Comparison of ENCODE assay signal across 20 cellular contexts in the genomic region with DNA sequence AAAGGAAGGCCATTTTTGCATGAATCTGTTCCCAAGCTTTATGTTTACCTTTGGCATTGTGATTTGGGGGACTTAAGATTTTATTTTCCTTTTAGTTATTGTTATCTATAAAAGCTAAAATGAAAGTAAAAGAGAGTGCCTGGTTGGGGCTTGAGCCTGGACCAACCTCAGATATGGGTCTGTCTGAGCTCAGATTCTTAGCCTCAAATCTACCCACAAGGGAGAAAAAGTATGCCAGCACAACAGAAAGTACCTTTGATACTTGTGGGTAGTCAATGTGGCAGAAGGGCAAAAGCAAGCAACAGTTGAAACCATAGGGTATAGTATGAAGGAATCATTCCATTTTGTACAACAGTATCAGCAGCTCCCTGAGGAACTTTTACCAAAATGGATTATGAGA. TPM values are rescaled to one million over a fixed set of nuclear protein-coding genes. Genes with fewer than 3 reads are reported as not detected.
DNase-seq lines count a peak whose midpoint lies in the region; ATAC-seq and TF ChIP-seq lines count a peak whose summit lies in the region.
"Had no signal": no experiment of that assay in that cellular context is flagged by ENCODE, and none has a peak within 500 bp of the region (broad histone marks: within the 10 kb centered on the region; RNA-seq: fewer than 3 reads in every experiment).

No MANE protein-coding gene starts in this region.

- intact Hi-C loops in ascending aorta (cut with DNase I): no loop called here

- H3K4me1 ChIP-seq in DND-41 (ENCODE audit: insufficient read depth, low read length) (0 out of 2 replicates have a peak, but pooled peaks cover 6% of the 10 kb centered on the region), GM23338 (ENCODE audit: insufficient read depth) (peaks cover 57% of the 10 kb centered on the region), ascending aorta (no peaks in the 10 kb centered on the region)
- H3K4me1 ChIP-seq: A549; BLaER1 treated with 17β-estradiol and CSF1 and Interleukin-3, amounts not matched to agents 10 nM and 100 nM had no signal

- H3F3A ChIP-seq in GM23338 (replicated peaks; ENCODE audit: low read depth): no peaks in the 10 kb centered on the region

- H3K27ac Mint-ChIP-seq in GM23338: 0 out of 2 replicates have a peak overlapping the region, but pooled peaks have one; percentile 79
- H3K27ac Mint-ChIP-seq in effector memory CD8-positive, alpha-beta T cell: peak overlapping the region; percentile 35 to 63
- no peak overlapping the region for H3K27ac Mint-ChIP-seq in T-helper 2 cell treated with Interferon-gamma antibody and Interleukin-4, amounts not matched to agents 5 μg/mL and 100 μg/mL, for 36 hours
- H3K27ac Mint-ChIP-seq: CD4-positive, alpha-beta T cell; IgD-negative memory B cell had no signal

- H3K27me3 ChIP-seq in DND-41 (ENCODE audit: insufficient read depth, low read length, poor library complexity) (no peaks in the 10 kb centered on the region), GM23338 (ENCODE audit: insufficient read depth) (no peaks in the 10 kb centered on the region), ascending aorta (no peaks in the 10 kb centered on the region)
- H3K27me3 ChIP-seq: BLaER1 treated with 17β-estradiol and CSF1 and Interleukin-3, amounts not matched to agents 10 nM and 100 nM had no signal

- no peak overlapping the region; the same call in 2 of the 3 replicates for H3K4me3 Mint-ChIP-seq in GM23338
- H3K4me3 Mint-ChIP-seq in effector memory CD8-positive, alpha-beta T cell: no peak overlapping the region
- H3K4me3 Mint-ChIP-seq in T-helper 2 cell treated with Interferon-gamma antibody and Interleukin-4, amounts not matched to agents 5 μg/mL and 100 μg/mL, for 36 hours: no peak overlapping the region
- H3K4me3 Mint-ChIP-seq: CD4-positive, alpha-beta T cell had no signal

- H3K36me3 ChIP-seq in DND-41 (ENCODE audit: insufficient read depth, low read length) (peaks cover 6% of the 10 kb centered on the region; the same call in 1 of the 2 replicates), GM23338 (ENCODE audit: insufficient read depth) (no peaks in the 10 kb centered on the region), KOPT-K1 (ENCODE audit: insufficient read depth, low read length) (no peaks in the 10 kb centered on the region), ascending aorta (no peaks in the 10 kb centered on the region)
- H3K36me3 ChIP-seq: BLaER1 treated with 17β-estradiol and CSF1 and Interleukin-3, amounts not matched to agents 10 nM and 100 nM had no signal

- ATAC-seq in DND-41 (ENCODE audit: insufficient read depth, low read depth) (peak; percentile 69), GM23338 (no peak), GM18867 (IDR thresholded peaks at IDR 0.05; ENCODE audit: unreplicated experiment) (no peak)
- ATAC-seq in effector memory CD8-positive, alpha-beta T cell (replicated peaks): no peak
- ATAC-seq: A549, PC-3 had no signal

- H3K4me3 ChIP-seq in DND-41 (ENCODE audit: low read depth in 1 of 2, low read length in 2 of 2) (no peak overlapping the region), GM23338 (no peak overlapping the region), ascending aorta (no peak overlapping the region)
- H3K4me3 ChIP-seq: A549; BLaER1 treated with 17β-estradiol and CSF1 and Interleukin-3, amounts not matched to agents 10 nM and 100 nM had no signal

- no peak for TF ChIP-seq CTCF in DND-41 (IDR thresholded peaks at IDR 0.05; ENCODE audit: borderline replicate concordance, extremely low read depth, low read length, poor library complexity, severe bottlenecking)
- TF ChIP-seq CTCF in GM23338 (conservative IDR thresholded peaks at IDR 0.05; ENCODE audit: low read depth in 2 of 2): no peak
- no peak for TF ChIP-seq CTCF in ascending aorta (IDR thresholded peaks at IDR 0.05)

- peaks cover 42% of the 10 kb centered on the region for H3K4me1 Mint-ChIP-seq in GM23338
- H3K4me1 Mint-ChIP-seq in effector memory CD8-positive, alpha-beta T cell (ENCODE audit: low read depth in 2 of 2): peaks cover 1 to 3% of the 10 kb centered on the region in 2 donors
- H3K4me1 Mint-ChIP-seq in T-helper 2 cell treated with Interferon-gamma antibody and Interleukin-4, amounts not matched to agents 5 μg/mL and 100 μg/mL, for 36 hours (ENCODE audit: low read depth): peaks cover 2% of the 10 kb centered on the region
- H3K4me1 Mint-ChIP-seq: IgD-negative memory B cell had no signal

- H3K9me3 Mint-ChIP-seq in GM23338: no peaks in the 10 kb centered on the region
- peaks cover 0 to 5% of the 10 kb centered on the region in 2 donors for H3K9me3 Mint-ChIP-seq in effector memory CD8-positive, alpha-beta T cell
- H3K9me3 Mint-ChIP-seq in T-helper 2 cell treated with Interferon-gamma antibody and Interleukin-4, amounts not matched to agents 5 μg/mL and 100 μg/mL, for 36 hours: no peaks in the 10 kb centered on the region
- H3K9me3 Mint-ChIP-seq: CD4-positive, alpha-beta T cell had no signal

- no peak overlapping the region for H3K9ac ChIP-seq in DND-41 (ENCODE audit: low read depth, low read length)
- H3K9ac ChIP-seq: BLaER1 treated with 17β-estradiol and CSF1 and Interleukin-3, amounts not matched to agents 10 nM and 100 nM had no signal

- H2AFZ ChIP-seq in DND-41 (ENCODE audit: low read depth, low read length): no peak overlapping the region
- H2AFZ ChIP-seq in GM23338: no peak overlapping the region

- H3K9me3 ChIP-seq in DND-41 (ENCODE audit: insufficient read depth, low read length, severe bottlenecking): no peaks in the 10 kb centered on the region
- no peaks in the 10 kb centered on the region for H3K9me3 ChIP-seq in KOPT-K1 (ENCODE audit: insufficient read depth, low read length, poor library complexity, severe bottlenecking)
- no peaks in the 10 kb centered on the region for H3K9me3 ChIP-seq in ascending aorta
- H3K9me3 ChIP-seq: A549; BLaER1 treated with 17β-estradiol and CSF1 and Interleukin-3, amounts not matched to agents 10 nM and 100 nM had no signal

- H3K9me2 ChIP-seq in GM23338 (ENCODE audit: insufficient read depth): no peaks in the 10 kb centered on the region

- H3K4me2 ChIP-seq in DND-41 (ENCODE audit: insufficient read depth, low read length): no peak overlapping the region
- H3K4me2 ChIP-seq in GM23338: peak overlapping the region; percentile 31; the same call in 1 of the 2 replicates
- H3K4me2 ChIP-seq: A549; BLaER1 treated with 17β-estradiol and CSF1 and Interleukin-3, amounts not matched to agents 10 nM and 100 nM had no signal

- DNase-seq in DND-41 (no peak), GM23338 (ENCODE audit: low spot score) (no peak), ascending aorta (ENCODE audit: low spot score in 2 of 2) (no peak)
- no peak for DNase-seq in effector memory CD8-positive, alpha-beta T cell
- no peak for DNase-seq in T-helper 2 cell treated with Interferon-gamma antibody and Interleukin-4, amounts not matched to agents 5 μg/mL and 100 μg/mL, for 36 hours (ENCODE audit: low spot score)
- DNase-seq: AML-193; CD4-positive, alpha-beta T cell; Karpas-422; NCI-H1092 treated with DMSO at 0.1 percent for 48 hours; NCI-H1436; NCI-H187 treated with DMSO at 0.1 percent for 48 hours; NCI-H2107; NCI-H524; NCI-H748 treated with DMSO at 0.1 percent for 48 hours; PC-3 had no signal

- H3K27me3 Mint-ChIP-seq in GM23338 (ENCODE audit: insufficient read depth, low read depth, poor library complexity): peaks cover 2% of the 10 kb centered on the region
- H3K27me3 Mint-ChIP-seq in effector memory CD8-positive, alpha-beta T cell: no peaks in the 10 kb centered on the region
- H3K27me3 Mint-ChIP-seq in T-helper 2 cell treated with Interferon-gamma antibody and Interleukin-4, amounts not matched to agents 5 μg/mL and 100 μg/mL, for 36 hours (ENCODE audit: low read depth): no peaks in the 10 kb centered on the region
- H3K27me3 Mint-ChIP-seq: CD4-positive, alpha-beta T cell; IgD-negative memory B cell had no signal

- H3K36me3 Mint-ChIP-seq in GM23338 (ENCODE audit: low read depth): no peaks in the 10 kb centered on the region
- peaks cover 4% of the 10 kb centered on the region for H3K36me3 Mint-ChIP-seq in effector memory CD8-positive, alpha-beta T cell (ENCODE audit: insufficient read depth)
- H3K36me3 Mint-ChIP-seq in T-helper 2 cell treated with Interferon-gamma antibody and Interleukin-4, amounts not matched to agents 5 μg/mL and 100 μg/mL, for 36 hours (ENCODE audit: low read depth): no peaks in the 10 kb centered on the region

- H3K79me2 ChIP-seq in DND-41 (ENCODE audit: insufficient read depth, low read length) (no peaks in the 10 kb centered on the region), GM23338 (replicated peaks; ENCODE audit: insufficient read depth) (no peaks in the 10 kb centered on the region)

- H3K27ac ChIP-seq in DND-41 (ENCODE audit: low read length) (no peak overlapping the region), GM23338 (ENCODE audit: low read depth) (peak overlapping the region; percentile 57; the same call in 1 of the 2 replicates), KOPT-K1 (ENCODE audit: low read depth, low read length, poor library complexity, severe bottlenecking) (peak overlapping the region; percentile 6), ascending aorta (no peak overlapping the region)
- H3K27ac ChIP-seq: A549; BLaER1 treated with 17β-estradiol and CSF1 and Interleukin-3, amounts not matched to agents 10 nM and 100 nM had no signal

- H4K20me1 ChIP-seq in DND-41 (ENCODE audit: insufficient read depth, low read length) (no peaks in the 10 kb centered on the region), GM23338 (replicated peaks; ENCODE audit: insufficient read depth) (no peaks in the 10 kb centered on the region)
- H4K20me1 ChIP-seq: BLaER1 treated with 17β-estradiol and CSF1 and Interleukin-3, amounts not matched to agents 10 nM and 100 nM had no signal

TF ChIP-seq in GM23338, 12 proteins besides CTCF, POLR2A, EP300 and RAD21 (continues in another document):
- no peak for TF ChIP-seq NANOG (IDR thresholded peaks at IDR 0.05; ENCODE audit: borderline replicate concordance)

RNA-seq across cellular contexts. Expression of gene KBTBD6, which starts 26.6 kb away (rescaled TPM):
- total RNA-seq in GM23338 (2014; rRNA removed; shearing (Covaris generic)): 12.5 and 13.5 TPM in 2 replicates
- 4.9 and 5.7 TPM in 2 replicates for polyA plus RNA-seq in GM23338 (2016; fragmentation: Nextera tagmentation; extraction: Ambion mirVana)
- total RNA-seq in ascending aorta: 2.0 TPM

RNA-seq across cellular contexts. Expression of gene KBTBD7, which starts 35.2 kb away (rescaled TPM):
- total RNA-seq in GM23338 (2014; rRNA removed; shearing (Covaris generic)): 19.1 and 20.2 TPM in 2 replicates
- polyA plus RNA-seq in GM23338 (2016; fragmentation: Nextera tagmentation; extraction: Ambion mirVana): 11.6 and 12.2 TPM in 2 replicates
- 2.1 TPM for total RNA-seq in ascending aorta

Comparison
In these comparisons a context has a peak if more than half of its experiments do, and no peak if none do; other contexts are left out.
1. H3K27ac ChIP-seq: peak in GM23338 (single experiment) and KOPT-K1 (single experiment); none in DND-41 (single experiment) and ascending aorta (0 of 2).